Comparison of ENCODE assay signal across 28 cellular contexts in genomic region chr7:30865821-30866220, GRCh38. TPM values are rescaled to one million over a fixed set of nuclear protein-coding genes. Genes with fewer than 3 reads are reported as not detected.
"Had no signal": no experiment of that assay in that cellular context is flagged by ENCODE, and none has a peak within 500 bp of the region (broad histone marks: within the 10 kb centered on the region; RNA-seq: fewer than 3 reads in every experiment).

No MANE protein-coding gene starts in this region.

- H3K27ac Mint-ChIP-seq: activated CD4-positive, alpha-beta memory T cell treated with anti-CD3 and anti-CD28 coated beads for 36 hours; activated CD4-positive, alpha-beta T cell treated with anti-CD3 and anti-CD28 coated beads, Interleukin-2, amount 10 ng/mL, durations not matched to agents 24 days and 14 days; activated naive CD4-positive, alpha-beta T cell treated with anti-CD3 and anti-CD28 coated beads for 36 hours; activated T-helper 1 cell treated with anti-CD3 and anti-CD28 coated beads, Interleukin-12 subunit alpha, Interleukin-12 subunit beta, Interleukin-2, Interleukin-4 antibody, amounts not matched to agents 30 ng/mL and 10 ng/mL and 1 ng/mL, durations not matched to agents 14 hours and 24 hours and 36 hours; effector memory CD8-positive, alpha-beta T cell; mesothelial cell of epicardium; naive thymus-derived CD4-positive, alpha-beta T cell had no signal

- H3K36me3 Mint-ChIP-seq: activated CD4-positive, alpha-beta memory T cell treated with anti-CD3 and anti-CD28 coated beads for 36 hours; activated naive CD8-positive, alpha-beta T cell treated with anti-CD3 and anti-CD28 coated beads for 36 hours; brain; mesothelial cell of epicardium; naive thymus-derived CD4-positive, alpha-beta T cell had no signal

- H3K4me3 ChIP-seq: adrenal gland, ascending aorta, cardiac muscle cell, gastroesophageal sphincter, hepatocyte, pancreas, prostate gland, spleen, suprapubic skin, tibial nerve had no signal

- H3K9me3 ChIP-seq: adrenal gland, ascending aorta, gastroesophageal sphincter, pancreas, prostate gland, spleen, suprapubic skin, tibial nerve had no signal

- H3K27me3 ChIP-seq: adrenal gland, ascending aorta, cardiac muscle cell, gastroesophageal sphincter, hepatocyte, pancreas, spleen, suprapubic skin, tibial nerve had no signal

- H3K27ac ChIP-seq: adrenal gland, cardiac muscle cell, gastroesophageal sphincter, hepatocyte, pancreas, prostate gland, spleen, suprapubic skin had no signal

- H3K36me3 ChIP-seq: adrenal gland, cardiac muscle cell, pancreas, spleen, suprapubic skin, tibial nerve had no signal

- H3K4me1 Mint-ChIP-seq: activated CD4-positive, alpha-beta T cell treated with anti-CD3 and anti-CD28 coated beads, Interleukin-2, amount 10 ng/mL, durations not matched to agents 24 days and 14 days; activated naive CD8-positive, alpha-beta T cell treated with anti-CD3 and anti-CD28 coated beads for 36 hours; mesothelial cell of epicardium; naive thymus-derived CD4-positive, alpha-beta T cell had no signal

- DNase-seq: activated CD4-positive, alpha-beta memory T cell treated with anti-CD3 and anti-CD28 coated beads for 36 hours; activated CD4-positive, alpha-beta T cell treated with anti-CD3 and anti-CD28 coated beads, Interleukin-2, amount 10 ng/mL, durations not matched to agents 24 days and 14 days; activated CD4-positive, CD25-positive, alpha-beta regulatory T cell treated with anti-CD3 and anti-CD28 coated beads, Interleukin-2, amount 50 U/mL, for 72 hours; activated CD8-positive, alpha-beta memory T cell treated with anti-CD3 and anti-CD28 coated beads, Interleukin-2, amount 50 U/mL, for 4 hours; activated effector memory CD4-positive, alpha-beta T cell treated with anti-CD3 and anti-CD28 coated beads, Interleukin-2, amount 50 U/mL, for 16 hours; activated naive CD4-positive, alpha-beta T cell treated with anti-CD3 and anti-CD28 coated beads for 36 hours; activated naive CD8-positive, alpha-beta T cell treated with anti-CD3 and anti-CD28 coated beads for 36 hours; activated T-cell treated with anti-CD3 and anti-CD28 coated beads, Interleukin-2, amount 50 U/mL, for 1 hour; adrenal gland; cortex of kidney; effector memory CD8-positive, alpha-beta T cell; erythroblast; islet precursor cell; naive thymus-derived CD4-positive, alpha-beta T cell; nucleus accumbens; pancreas; spleen; stimulated activated naive CD4-positive, alpha-beta T cell had no signal

- H3K9me3 Mint-ChIP-seq: activated CD4-positive, alpha-beta memory T cell treated with anti-CD3 and anti-CD28 coated beads for 36 hours; activated CD4-positive, alpha-beta T cell treated with anti-CD3 and anti-CD28 coated beads, Interleukin-2, amount 10 ng/mL, durations not matched to agents 24 days and 14 days; activated naive CD4-positive, alpha-beta T cell treated with anti-CD3 and anti-CD28 coated beads for 36 hours; activated naive CD8-positive, alpha-beta T cell treated with anti-CD3 and anti-CD28 coated beads for 36 hours; activated T-helper 1 cell treated with anti-CD3 and anti-CD28 coated beads, Interleukin-12 subunit alpha, Interleukin-12 subunit beta, Interleukin-2, Interleukin-4 antibody, amounts not matched to agents 30 ng/mL and 10 ng/mL and 1 ng/mL, durations not matched to agents 14 hours and 24 hours and 36 hours; brain; effector memory CD8-positive, alpha-beta T cell; mesothelial cell of epicardium; naive thymus-derived CD4-positive, alpha-beta T cell had no signal

- ATAC-seq: effector memory CD8-positive, alpha-beta T cell; gastroesophageal sphincter; naive thymus-derived CD4-positive, alpha-beta T cell; pancreas had no signal

- H3K27me3 Mint-ChIP-seq: activated CD4-positive, alpha-beta memory T cell treated with anti-CD3 and anti-CD28 coated beads for 36 hours; activated CD4-positive, alpha-beta T cell treated with anti-CD3 and anti-CD28 coated beads, Interleukin-2, amount 10 ng/mL, durations not matched to agents 24 days and 14 days; activated naive CD8-positive, alpha-beta T cell treated with anti-CD3 and anti-CD28 coated beads for 36 hours; brain; effector memory CD8-positive, alpha-beta T cell; naive thymus-derived CD4-positive, alpha-beta T cell had no signal

- H3K4me1 ChIP-seq: adrenal gland, prostate gland had no signal

- H3K4me3 Mint-ChIP-seq: activated CD4-positive, alpha-beta memory T cell treated with anti-CD3 and anti-CD28 coated beads for 36 hours; activated CD4-positive, alpha-beta T cell treated with anti-CD3 and anti-CD28 coated beads, Interleukin-2, amount 10 ng/mL, durations not matched to agents 24 days and 14 days; activated naive CD4-positive, alpha-beta T cell treated with anti-CD3 and anti-CD28 coated beads for 36 hours; activated naive CD8-positive, alpha-beta T cell treated with anti-CD3 and anti-CD28 coated beads for 36 hours; activated T-helper 1 cell treated with anti-CD3 and anti-CD28 coated beads, Interleukin-12 subunit alpha, Interleukin-12 subunit beta, Interleukin-2, Interleukin-4 antibody, amounts not matched to agents 30 ng/mL and 10 ng/mL and 1 ng/mL, durations not matched to agents 14 hours and 24 hours and 36 hours; brain; effector memory CD8-positive, alpha-beta T cell; mesothelial cell of epicardium; naive thymus-derived CD4-positive, alpha-beta T cell had no signal

RNA-seq across cellular contexts. Expression of gene AQP1, which starts 45.8 kb away (rescaled TPM):
- total RNA-seq: activated CD4-positive, alpha-beta T cell treated with anti-CD3 and anti-CD28 coated beads, Interleukin-2, amount 10 ng/mL, durations not matched to agents 24 days and 14 days had no signal
